ENCODE assay signal across 1 cellular context in the genomic region with DNA sequence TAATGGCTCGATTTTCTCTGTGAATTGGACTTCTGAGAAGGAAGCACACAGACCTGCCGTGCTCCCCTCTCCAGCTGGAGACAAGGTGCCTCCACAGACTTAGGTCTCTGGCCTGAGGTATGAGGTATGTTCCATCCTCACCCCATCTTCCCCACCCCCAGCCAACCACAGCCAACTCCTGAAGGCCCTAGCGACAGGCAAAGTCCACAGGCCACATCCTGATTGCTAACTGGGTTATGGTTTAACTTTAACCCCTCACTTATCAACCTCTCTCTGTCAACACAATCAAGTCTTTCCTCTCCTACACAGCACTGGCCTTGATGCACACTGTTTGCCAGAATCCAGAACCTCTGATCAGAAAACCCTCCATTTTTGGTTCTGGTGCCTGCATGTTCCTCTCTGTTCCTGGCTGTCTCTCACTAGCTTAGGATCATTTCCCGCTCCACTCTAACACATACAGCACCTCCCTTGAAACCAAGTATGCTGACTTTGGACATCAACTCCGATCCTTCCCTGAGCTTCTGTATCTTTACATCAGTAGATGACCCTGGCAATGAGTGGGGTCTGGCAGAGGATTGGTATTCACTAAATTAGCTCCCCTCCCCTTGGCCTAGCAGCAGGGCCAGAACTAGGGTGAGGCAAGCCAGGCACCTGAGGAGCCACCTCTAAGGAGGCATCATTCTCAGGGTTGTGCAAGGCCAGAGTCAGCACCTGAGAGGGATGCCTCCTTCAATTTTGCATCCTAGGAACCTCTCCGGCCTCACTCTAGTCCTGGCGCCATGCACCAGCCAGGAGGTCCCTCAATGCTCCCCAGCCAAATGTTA.
TF ChIP-seq lines count a peak whose summit lies in the region.

No MANE protein-coding gene starts in this region.

TF ChIP-seq in GM12878, 131 proteins besides CTCF, POLR2A, EP300 and RAD21:
- TF ChIP-seq CBX3 (IDR thresholded peaks at IDR 0.05; ENCODE audit: borderline replicate concordance, low read depth) (no peak), SREBF1 (IDR thresholded peaks at IDR 0.05; ENCODE audit: low read length) (no peak), IKZF1 (conservative IDR thresholded peaks at IDR 0.05) (0 out of 2 replicates have a peak, but pooled peaks have one; percentile 22), GABPA (IDR thresholded peaks at IDR 0.05; ENCODE audit: low read depth) (no peak), RUNX3 (IDR thresholded peaks at IDR 0.05; ENCODE audit: low read length) (0 out of 2 replicates have a peak, but pooled peaks have one; percentile 22), BHLHE40 (IDR thresholded peaks at IDR 0.05; ENCODE audit: borderline replicate concordance in 1 of 2, low read depth in 2 of 2, low read length in 1 of 2) (no peak), BRCA1 (IDR thresholded peaks at IDR 0.05; ENCODE audit: low read depth, low read length) (no peak)
- TF ChIP-seq, protein P1, sequence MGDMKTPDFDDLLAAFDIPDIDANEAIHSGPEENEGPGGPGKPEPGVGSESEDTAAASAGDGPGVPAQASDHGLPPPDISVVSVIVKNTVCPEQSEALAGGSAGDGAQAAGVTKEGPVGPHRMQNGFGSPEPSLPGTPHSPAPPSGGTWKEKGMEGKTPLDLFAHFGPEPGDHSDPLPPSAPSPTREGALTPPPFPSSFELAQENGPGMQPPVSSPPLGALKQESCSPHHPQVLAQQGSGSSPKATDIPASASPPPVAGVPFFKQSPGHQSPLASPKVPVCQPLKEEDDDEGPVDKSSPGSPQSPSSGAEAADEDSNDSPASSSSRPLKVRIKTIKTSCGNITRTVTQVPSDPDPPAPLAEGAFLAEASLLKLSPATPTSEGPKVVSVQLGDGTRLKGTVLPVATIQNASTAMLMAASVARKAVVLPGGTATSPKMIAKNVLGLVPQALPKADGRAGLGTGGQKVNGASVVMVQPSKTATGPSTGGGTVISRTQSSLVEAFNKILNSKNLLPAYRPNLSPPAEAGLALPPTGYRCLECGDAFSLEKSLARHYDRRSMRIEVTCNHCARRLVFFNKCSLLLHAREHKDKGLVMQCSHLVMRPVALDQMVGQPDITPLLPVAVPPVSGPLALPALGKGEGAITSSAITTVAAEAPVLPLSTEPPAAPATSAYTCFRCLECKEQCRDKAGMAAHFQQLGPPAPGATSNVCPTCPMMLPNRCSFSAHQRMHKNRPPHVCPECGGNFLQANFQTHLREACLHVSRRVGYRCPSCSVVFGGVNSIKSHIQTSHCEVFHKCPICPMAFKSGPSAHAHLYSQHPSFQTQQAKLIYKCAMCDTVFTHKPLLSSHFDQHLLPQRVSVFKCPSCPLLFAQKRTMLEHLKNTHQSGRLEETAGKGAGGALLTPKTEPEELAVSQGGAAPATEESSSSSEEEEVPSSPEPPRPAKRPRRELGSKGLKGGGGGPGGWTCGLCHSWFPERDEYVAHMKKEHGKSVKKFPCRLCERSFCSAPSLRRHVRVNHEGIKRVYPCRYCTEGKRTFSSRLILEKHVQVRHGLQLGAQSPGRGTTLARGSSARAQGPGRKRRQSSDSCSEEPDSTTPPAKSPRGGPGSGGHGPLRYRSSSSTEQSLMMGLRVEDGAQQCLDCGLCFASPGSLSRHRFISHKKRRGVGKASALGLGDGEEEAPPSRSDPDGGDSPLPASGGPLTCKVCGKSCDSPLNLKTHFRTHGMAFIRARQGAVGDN (IDR thresholded peaks at IDR 0.05) = peak; percentile 14; the same call in 1 of the 2 replicates
